26 cellular contexts compared by ENCODE assay signal in genomic region chr20:23493172-23493772, GRCh38. TPM values are rescaled to one million over a fixed set of nuclear protein-coding genes. Genes with fewer than 3 reads are reported as not detected.
"Had no signal": no experiment of that assay in that cellular context is flagged by ENCODE, and none has a peak within 500 bp of the region (broad histone marks: within the 10 kb centered on the region; RNA-seq: fewer than 3 reads in every experiment).

No MANE protein-coding gene starts in this region.

- DNase-seq: activated CD4-positive, alpha-beta memory T cell treated with anti-CD3 and anti-CD28 coated beads for 36 hours; activated CD4-positive, alpha-beta T cell treated with anti-CD3 and anti-CD28 coated beads, Interleukin-2, amount 10 ng/mL, durations not matched to agents 7 days and 5 days; activated CD4-positive, CD25-positive, alpha-beta regulatory T cell; activated CD8-positive, alpha-beta memory T cell treated with anti-CD3 and anti-CD28 coated beads for 24 hours; activated effector memory CD4-positive, alpha-beta T cell treated with anti-CD3 and anti-CD28 coated beads, Interleukin-2, amount 50 U/mL, for 16 hours; activated naive CD4-positive, alpha-beta T cell treated with Interleukin-2 at 50 U/mL for 16 hours; activated T-cell treated with anti-CD3 and anti-CD28 coated beads, Interleukin-2, amount 50 U/mL, for 4 hours; brain microvascular endothelial cell; cerebellar nuclear complex; KG1; MM.1S; NCI-H1105; NCI-H1436; NCI-H1694 treated with DMSO at 0.1 percent for 48 hours; NCI-H2029 treated with DMSO at 0.1 percent for 48 hours; NCI-H446; NCI-H524; PC-3; SHP77 treated with DMSO at 0.1 percent for 48 hours; T-cell; T-helper 2 cell; T1000 had no signal

- H3K36me3 Mint-ChIP-seq: activated CD4-positive, alpha-beta memory T cell treated with anti-CD3 and anti-CD28 coated beads for 36 hours; activated naive CD8-positive, alpha-beta T cell; T-cell had no signal

- ATAC-seq: PC-3, T-cell had no signal

- H3K27me3 Mint-ChIP-seq: activated CD4-positive, alpha-beta T cell treated with anti-CD3 and anti-CD28 coated beads, Interleukin-2, amount 10 ng/mL, durations not matched to agents 7 days and 5 days; activated naive CD8-positive, alpha-beta T cell had no signal

- H3K4me3 Mint-ChIP-seq: activated CD4-positive, alpha-beta memory T cell treated with anti-CD3 and anti-CD28 coated beads for 36 hours; activated CD4-positive, alpha-beta T cell treated with anti-CD3 and anti-CD28 coated beads, Interleukin-2, amount 10 ng/mL, durations not matched to agents 7 days and 5 days; activated naive CD8-positive, alpha-beta T cell; activated T-cell treated with anti-CD3 and anti-CD28 coated beads, Interleukin-2, amount 50 U/mL, for 4 hours; T-cell had no signal

- H3K36me3 ChIP-seq: brain microvascular endothelial cell had no signal

- H3K27ac Mint-ChIP-seq: activated CD4-positive, alpha-beta memory T cell treated with anti-CD3 and anti-CD28 coated beads for 36 hours; activated CD4-positive, alpha-beta T cell treated with anti-CD3 and anti-CD28 coated beads, Interleukin-2, amount 10 ng/mL, durations not matched to agents 7 days and 5 days; activated naive CD8-positive, alpha-beta T cell; T-cell had no signal

- H3K4me1 Mint-ChIP-seq: activated CD4-positive, alpha-beta T cell treated with anti-CD3 and anti-CD28 coated beads, Interleukin-2, amount 10 ng/mL, durations not matched to agents 7 days and 5 days; T-cell had no signal

- H3K27me3 ChIP-seq: brain microvascular endothelial cell had no signal

- H3K27ac ChIP-seq: brain microvascular endothelial cell had no signal

RNA-seq across cellular contexts. Expression of gene CST8, which starts 2.4 kb away (rescaled TPM):
- total RNA-seq: activated CD4-positive, alpha-beta memory T cell treated with anti-CD3 and anti-CD28 coated beads for 36 hours; activated CD4-positive, alpha-beta T cell treated with anti-CD3 and anti-CD28 coated beads, Interleukin-2, amount 10 ng/mL, durations not matched to agents 7 days and 5 days; activated T-cell treated with anti-CD3 and anti-CD28 coated beads, Interleukin-2, amount 50 U/mL, for 4 hours; cardiac septum; PC-3; SK-MEL-5; T-cell had no signal
- polyA plus RNA-seq: adipose tissue had no signal

RNA-seq across cellular contexts. Expression of gene CST11, which starts 40.6 kb away (rescaled TPM):
- total RNA-seq: activated CD4-positive, alpha-beta memory T cell treated with anti-CD3 and anti-CD28 coated beads for 36 hours; activated CD4-positive, alpha-beta T cell treated with anti-CD3 and anti-CD28 coated beads, Interleukin-2, amount 10 ng/mL, durations not matched to agents 7 days and 5 days; activated T-cell treated with anti-CD3 and anti-CD28 coated beads, Interleukin-2, amount 50 U/mL, for 4 hours; cardiac septum; PC-3; SK-MEL-5; T-cell had no signal
- polyA plus RNA-seq: adipose tissue had no signal

RNA-seq across cellular contexts. Expression of gene CSTL1, which starts 53.8 kb away (rescaled TPM):
- total RNA-seq: activated CD4-positive, alpha-beta memory T cell treated with anti-CD3 and anti-CD28 coated beads for 36 hours; activated CD4-positive, alpha-beta T cell treated with anti-CD3 and anti-CD28 coated beads, Interleukin-2, amount 10 ng/mL, durations not matched to agents 7 days and 5 days; activated T-cell treated with anti-CD3 and anti-CD28 coated beads, Interleukin-2, amount 50 U/mL, for 4 hours; cardiac septum; PC-3; SK-MEL-5; T-cell had no signal
- polyA plus RNA-seq: adipose tissue had no signal
